ENCODE assay signal across 1 cellular context in genomic region chr18:72041313-72042032, GRCh38.
TF ChIP-seq lines count a peak whose summit lies in the region.

No MANE protein-coding gene starts in this region.

TF ChIP-seq in WTC11, 78 proteins besides CTCF, POLR2A, EP300 and RAD21 (continued from another document):
- TF ChIP-seq ZSCAN18 (CRISPR knock-in tag; IDR thresholded peaks at IDR 0.05) = no peak
- TF ChIP-seq ZNF416 (CRISPR knock-in tag; IDR thresholded peaks at IDR 0.05) = no peak
- TF ChIP-seq, protein P1, sequence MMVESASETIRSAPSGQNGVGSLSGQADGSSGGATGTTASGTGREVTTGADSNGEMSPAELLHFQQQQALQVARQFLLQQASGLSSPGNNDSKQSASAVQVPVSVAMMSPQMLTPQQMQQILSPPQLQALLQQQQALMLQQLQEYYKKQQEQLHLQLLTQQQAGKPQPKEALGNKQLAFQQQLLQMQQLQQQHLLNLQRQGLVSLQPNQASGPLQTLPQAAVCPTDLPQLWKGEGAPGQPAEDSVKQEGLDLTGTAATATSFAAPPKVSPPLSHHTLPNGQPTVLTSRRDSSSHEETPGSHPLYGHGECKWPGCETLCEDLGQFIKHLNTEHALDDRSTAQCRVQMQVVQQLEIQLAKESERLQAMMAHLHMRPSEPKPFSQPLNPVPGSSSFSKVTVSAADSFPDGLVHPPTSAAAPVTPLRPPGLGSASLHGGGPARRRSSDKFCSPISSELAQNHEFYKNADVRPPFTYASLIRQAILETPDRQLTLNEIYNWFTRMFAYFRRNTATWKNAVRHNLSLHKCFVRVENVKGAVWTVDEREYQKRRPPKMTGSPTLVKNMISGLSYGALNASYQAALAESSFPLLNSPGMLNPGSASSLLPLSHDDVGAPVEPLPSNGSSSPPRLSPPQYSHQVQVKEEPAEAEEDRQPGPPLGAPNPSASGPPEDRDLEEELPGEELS (CRISPR knock-in tag; IDR thresholded peaks at IDR 0.05) = no peak
- TF ChIP-seq FOXK1 (CRISPR knock-in tag; IDR thresholded peaks at IDR 0.05) = no peak
- no peak for TF ChIP-seq RELA (CRISPR knock-in tag; IDR thresholded peaks at IDR 0.05; ENCODE audit: borderline replicate concordance)
- TF ChIP-seq, protein P2, sequence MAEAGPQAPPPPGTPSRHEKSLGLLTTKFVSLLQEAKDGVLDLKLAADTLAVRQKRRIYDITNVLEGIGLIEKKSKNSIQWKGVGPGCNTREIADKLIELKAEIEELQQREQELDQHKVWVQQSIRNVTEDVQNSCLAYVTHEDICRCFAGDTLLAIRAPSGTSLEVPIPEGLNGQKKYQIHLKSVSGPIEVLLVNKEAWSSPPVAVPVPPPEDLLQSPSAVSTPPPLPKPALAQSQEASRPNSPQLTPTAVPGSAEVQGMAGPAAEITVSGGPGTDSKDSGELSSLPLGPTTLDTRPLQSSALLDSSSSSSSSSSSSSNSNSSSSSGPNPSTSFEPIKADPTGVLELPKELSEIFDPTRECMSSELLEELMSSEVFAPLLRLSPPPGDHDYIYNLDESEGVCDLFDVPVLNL (CRISPR knock-in tag; IDR thresholded peaks at IDR 0.05; ENCODE audit: borderline replicate concordance, low read depth) = no peak
- no peak for TF ChIP-seq E2F5 (CRISPR knock-in tag; IDR thresholded peaks at IDR 0.05)
- no peak for TF ChIP-seq FOXJ3 (CRISPR knock-in tag; IDR thresholded peaks at IDR 0.05; ENCODE audit: borderline replicate concordance)
- TF ChIP-seq, protein P3, sequence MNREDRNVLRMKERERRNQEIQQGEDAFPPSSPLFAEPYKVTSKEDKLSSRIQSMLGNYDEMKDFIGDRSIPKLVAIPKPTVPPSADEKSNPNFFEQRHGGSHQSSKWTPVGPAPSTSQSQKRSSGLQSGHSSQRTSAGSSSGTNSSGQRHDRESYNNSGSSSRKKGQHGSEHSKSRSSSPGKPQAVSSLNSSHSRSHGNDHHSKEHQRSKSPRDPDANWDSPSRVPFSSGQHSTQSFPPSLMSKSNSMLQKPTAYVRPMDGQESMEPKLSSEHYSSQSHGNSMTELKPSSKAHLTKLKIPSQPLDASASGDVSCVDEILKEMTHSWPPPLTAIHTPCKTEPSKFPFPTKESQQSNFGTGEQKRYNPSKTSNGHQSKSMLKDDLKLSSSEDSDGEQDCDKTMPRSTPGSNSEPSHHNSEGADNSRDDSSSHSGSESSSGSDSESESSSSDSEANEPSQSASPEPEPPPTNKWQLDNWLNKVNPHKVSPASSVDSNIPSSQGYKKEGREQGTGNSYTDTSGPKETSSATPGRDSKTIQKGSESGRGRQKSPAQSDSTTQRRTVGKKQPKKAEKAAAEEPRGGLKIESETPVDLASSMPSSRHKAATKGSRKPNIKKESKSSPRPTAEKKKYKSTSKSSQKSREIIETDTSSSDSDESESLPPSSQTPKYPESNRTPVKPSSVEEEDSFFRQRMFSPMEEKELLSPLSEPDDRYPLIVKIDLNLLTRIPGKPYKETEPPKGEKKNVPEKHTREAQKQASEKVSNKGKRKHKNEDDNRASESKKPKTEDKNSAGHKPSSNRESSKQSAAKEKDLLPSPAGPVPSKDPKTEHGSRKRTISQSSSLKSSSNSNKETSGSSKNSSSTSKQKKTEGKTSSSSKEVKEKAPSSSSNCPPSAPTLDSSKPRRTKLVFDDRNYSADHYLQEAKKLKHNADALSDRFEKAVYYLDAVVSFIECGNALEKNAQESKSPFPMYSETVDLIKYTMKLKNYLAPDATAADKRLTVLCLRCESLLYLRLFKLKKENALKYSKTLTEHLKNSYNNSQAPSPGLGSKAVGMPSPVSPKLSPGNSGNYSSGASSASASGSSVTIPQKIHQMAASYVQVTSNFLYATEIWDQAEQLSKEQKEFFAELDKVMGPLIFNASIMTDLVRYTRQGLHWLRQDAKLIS (CRISPR knock-in tag; IDR thresholded peaks at IDR 0.05; ENCODE audit: borderline replicate concordance) = no peak
- no peak for TF ChIP-seq RORB (CRISPR knock-in tag; IDR thresholded peaks at IDR 0.05)
- TF ChIP-seq, protein P4, sequence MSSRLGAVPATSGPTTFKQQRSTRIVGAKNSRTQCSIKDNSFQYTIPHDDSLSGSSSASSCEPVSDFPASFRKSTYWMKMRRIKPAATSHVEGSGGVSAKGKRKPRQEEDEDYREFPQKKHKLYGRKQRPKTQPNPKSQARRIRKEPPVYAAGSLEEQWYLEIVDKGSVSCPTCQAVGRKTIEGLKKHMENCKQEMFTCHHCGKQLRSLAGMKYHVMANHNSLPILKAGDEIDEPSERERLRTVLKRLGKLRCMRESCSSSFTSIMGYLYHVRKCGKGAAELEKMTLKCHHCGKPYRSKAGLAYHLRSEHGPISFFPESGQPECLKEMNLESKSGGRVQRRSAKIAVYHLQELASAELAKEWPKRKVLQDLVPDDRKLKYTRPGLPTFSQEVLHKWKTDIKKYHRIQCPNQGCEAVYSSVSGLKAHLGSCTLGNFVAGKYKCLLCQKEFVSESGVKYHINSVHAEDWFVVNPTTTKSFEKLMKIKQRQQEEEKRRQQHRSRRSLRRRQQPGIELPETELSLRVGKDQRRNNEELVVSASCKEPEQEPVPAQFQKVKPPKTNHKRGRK (CRISPR knock-in tag; IDR thresholded peaks at IDR 0.05; ENCODE audit: borderline replicate concordance) = no peak
- no peak for TF ChIP-seq MXD4 (CRISPR knock-in tag; IDR thresholded peaks at IDR 0.05; ENCODE audit: borderline replicate concordance)
- TF ChIP-seq MYBL2 (CRISPR knock-in tag; IDR thresholded peaks at IDR 0.05) = no peak
- TF ChIP-seq MAX (CRISPR knock-in tag; IDR thresholded peaks at IDR 0.05) = no peak
- no peak for TF ChIP-seq JUN (CRISPR knock-in tag; IDR thresholded peaks at IDR 0.05)
